ENCODE assay signal across 28 cellular contexts in genomic region chr2:27571681-27572080, GRCh38.
"Had no signal": no experiment of that assay in that cellular context is flagged by ENCODE, and none has a peak within 500 bp of the region (broad histone marks: within the 10 kb centered on the region; RNA-seq: fewer than 3 reads in every experiment).

No MANE protein-coding gene starts in this region.

- H3K9me3 Mint-ChIP-seq: neural progenitor cell; stimulated activated effector memory CD8-positive, alpha-beta T cell treated with anti-CD3 and anti-CD28 coated beads, Interleukin-12 subunit alpha, Interleukin-12 subunit beta, amount 100 ng/mL, for 72 hours had no signal

- H3K79me2 ChIP-seq: parathyroid adenoma had no signal

- H3K4me2 ChIP-seq: neural progenitor cell had no signal

- H3K36me3 Mint-ChIP-seq: neural progenitor cell; stimulated activated effector memory CD8-positive, alpha-beta T cell treated with anti-CD3 and anti-CD28 coated beads, Interleukin-12 subunit alpha, Interleukin-12 subunit beta, amount 100 ng/mL, for 72 hours had no signal

- H3K4me3 ChIP-seq: neural progenitor cell, ovary, psoas muscle, right lobe of liver, sigmoid colon, stomach, thoracic aorta, thyroid gland, tibial nerve, upper lobe of left lung, vagina had no signal

- H3K4me3 Mint-ChIP-seq: nephron; neural progenitor cell; stimulated activated effector memory CD8-positive, alpha-beta T cell treated with anti-CD3 and anti-CD28 coated beads, Interleukin-12 subunit alpha, Interleukin-12 subunit beta, amount 100 ng/mL, for 72 hours; stimulated activated naive B cell treated with anti-CD40 and anti-IgM and Interleukin-4, amounts not matched to agents 10 μg/mL and 1 μg/mL and 100 μg/mL, for 72 hours; stimulated activated naive CD8-positive, alpha-beta T cell treated with anti-CD3 and anti-CD28 coated beads, Interleukin-15, Interleukin-2, amounts not matched to agents 100 ng/mL and 50 ng/mL, for 24 hours had no signal

- H3K9ac ChIP-seq: neural progenitor cell, parathyroid adenoma had no signal

- DNase-seq: occipital lobe; ovary; posterior cingulate gyrus; psoas muscle; right cardiac atrium; right lobe of liver; sigmoid colon; small intestine; stimulated activated CD4-positive, alpha-beta T cell treated with anti-CD3 and anti-CD28 coated beads, Interleukin-15, amount 100 ng/mL, for 24 hours; stimulated activated CD4-positive, alpha-beta T cell treated with anti-CD3 and anti-CD28 coated beads, Interleukin-2, amount 100 ng/mL, for 24 hours; stimulated activated CD4-positive, alpha-beta T cell treated with anti-CD3 and anti-CD28 coated beads, Interleukin-2, amount 100 ng/mL, for 48 hours; stimulated activated CD4-positive, alpha-beta T cell treated with anti-CD3 and anti-CD28 coated beads, Interleukin-4, amount 100 ng/mL, for 24 hours; stimulated activated naive B cell treated with anti-CD40 and anti-IgM and Interleukin-4, amounts not matched to agents 10 μg/mL and 1 μg/mL and 100 μg/mL, for 72 hours; stimulated activated naive CD4-positive, alpha-beta T cell treated with Interleukin-2 at 50 U/mL for 16 hours; stomach; thyroid gland; trophoblast cell; upper lobe of left lung had no signal

- H3K36me3 ChIP-seq: neural progenitor cell, ovary, right lobe of liver, sigmoid colon, stomach, thoracic aorta, thyroid gland, tibial nerve, upper lobe of left lung, vagina had no signal

- H3K27ac Mint-ChIP-seq: nephron; neural progenitor cell; progenitor cell of endocrine pancreas; stimulated activated effector memory CD8-positive, alpha-beta T cell treated with anti-CD3 and anti-CD28 coated beads, Interleukin-12 subunit alpha, Interleukin-12 subunit beta, amount 100 ng/mL, for 72 hours; stimulated activated naive B cell treated with anti-CD40 and anti-IgM and Interleukin-4, amounts not matched to agents 10 μg/mL and 1 μg/mL and 100 μg/mL, for 72 hours; stimulated activated naive CD8-positive, alpha-beta T cell treated with anti-CD3 and anti-CD28 coated beads, Interleukin-15, Interleukin-2, amounts not matched to agents 100 ng/mL and 50 ng/mL, for 24 hours had no signal

- H3K4me1 Mint-ChIP-seq: nephron; neural progenitor cell; stimulated activated naive B cell treated with anti-CD40 and anti-IgM and Interleukin-4, amounts not matched to agents 10 μg/mL and 1 μg/mL and 100 μg/mL, for 72 hours had no signal

- H3K27me3 ChIP-seq: ovary, right lobe of liver, sigmoid colon, thyroid gland, upper lobe of left lung, vagina had no signal

- H3K9me3 ChIP-seq: ovary, thyroid gland had no signal

- H2AFZ ChIP-seq: neural progenitor cell, parathyroid adenoma had no signal

- FAIRE-seq: small intestine, urothelium cell line had no signal

- H3K4me1 ChIP-seq: neural progenitor cell, psoas muscle, right lobe of liver, sigmoid colon, stomach, thyroid gland, tibial nerve, upper lobe of left lung, vagina had no signal

- ATAC-seq: psoas muscle; right cardiac atrium; right lobe of liver; stimulated activated naive B cell treated with anti-CD40 and anti-IgM and Interleukin-4, amounts not matched to agents 10 μg/mL and 1 μg/mL and 100 μg/mL, for 72 hours had no signal

- H3K27ac ChIP-seq: neural progenitor cell, ovary, parathyroid adenoma, psoas muscle, right lobe of liver, sigmoid colon, stomach, thoracic aorta, thyroid gland, tibial nerve, upper lobe of left lung, vagina had no signal
